1 cellular context compared by ENCODE assay signal in genomic region chr3:23945903-23946751, GRCh38.
TF ChIP-seq lines count a peak whose summit lies in the region.

No MANE protein-coding gene starts in this region.

TF ChIP-seq in HepG2, 621 proteins besides CTCF, POLR2A, EP300 and RAD21 (continued from another document and continues in another):
- no peak for TF ChIP-seq GRHL1 (CRISPR knock-in tag; conservative IDR thresholded peaks at IDR 0.05)
- TF ChIP-seq NONO (IDR thresholded peaks at IDR 0.05), result no peak
- 0 out of 2 replicates have a peak, but pooled peaks have one; percentile 24 for TF ChIP-seq NONO (CRISPR knock-in tag; conservative IDR thresholded peaks at IDR 0.05)
- no peak for TF ChIP-seq ZNF3 (CRISPR knock-in tag; IDR thresholded peaks at IDR 0.05)
- TF ChIP-seq NFYB (CRISPR knock-in tag; IDR thresholded peaks at IDR 0.05), result peak; percentile 80; the same call in 1 of the 2 replicates
- TF ChIP-seq ZNF670 (CRISPR knock-in tag; IDR thresholded peaks at IDR 0.05; ENCODE audit: borderline replicate concordance), result peak; percentile 89
- no peak for TF ChIP-seq ZNF629 (CRISPR knock-in tag; conservative IDR thresholded peaks at IDR 0.05)
- peak; percentile 36; the same call in 1 of the 2 replicates for TF ChIP-seq ZNF556 (CRISPR knock-in tag; IDR thresholded peaks at IDR 0.05; ENCODE audit: borderline replicate concordance)
- TF ChIP-seq CENPT (CRISPR knock-in tag; IDR thresholded peaks at IDR 0.05; ENCODE audit: low read depth), result peak; percentile 36; the same call in 1 of the 2 replicates
- no peak for TF ChIP-seq NFRKB (IDR thresholded peaks at IDR 0.05)
- TF ChIP-seq HNF4G (IDR thresholded peaks at IDR 0.05; ENCODE audit: borderline replicate concordance, low read depth, low read length), result no peak
- TF ChIP-seq HNF4G (CRISPR knock-in tag; IDR thresholded peaks at IDR 0.05; ENCODE audit: borderline replicate concordance, low read depth), result peak; percentile 16; the same call in 1 of the 2 replicates
- TF ChIP-seq ZNF431 (CRISPR knock-in tag; IDR thresholded peaks at IDR 0.05; ENCODE audit: borderline replicate concordance, low read depth), result peak; percentile 74; the same call in 1 of the 2 replicates
- peak; percentile 43; the same call in 1 of the 2 replicates for TF ChIP-seq ZNF704 (CRISPR knock-in tag; IDR thresholded peaks at IDR 0.05; ENCODE audit: borderline replicate concordance)
- no peak for TF ChIP-seq ATF1 (CRISPR knock-in tag; IDR thresholded peaks at IDR 0.05)
- TF ChIP-seq ZNF20 (CRISPR knock-in tag; IDR thresholded peaks at IDR 0.05), result 0 out of 2 replicates have a peak, but pooled peaks have one; percentile 19
- no peak for TF ChIP-seq SP1 (IDR thresholded peaks at IDR 0.05)
- TF ChIP-seq SP1 (CRISPR knock-in tag; IDR thresholded peaks at IDR 0.05), result no peak; the same call in 1 of the 2 replicates
- TF ChIP-seq YEATS2 (CRISPR knock-in tag; IDR thresholded peaks at IDR 0.05; ENCODE audit: borderline replicate concordance), result peak; percentile 36; the same call in 1 of the 2 replicates
- peak; percentile 93 for TF ChIP-seq RBM39 (IDR thresholded peaks at IDR 0.05; ENCODE audit: low read depth, low read length, poor library complexity, severe bottlenecking)
- TF ChIP-seq, protein P1, sequence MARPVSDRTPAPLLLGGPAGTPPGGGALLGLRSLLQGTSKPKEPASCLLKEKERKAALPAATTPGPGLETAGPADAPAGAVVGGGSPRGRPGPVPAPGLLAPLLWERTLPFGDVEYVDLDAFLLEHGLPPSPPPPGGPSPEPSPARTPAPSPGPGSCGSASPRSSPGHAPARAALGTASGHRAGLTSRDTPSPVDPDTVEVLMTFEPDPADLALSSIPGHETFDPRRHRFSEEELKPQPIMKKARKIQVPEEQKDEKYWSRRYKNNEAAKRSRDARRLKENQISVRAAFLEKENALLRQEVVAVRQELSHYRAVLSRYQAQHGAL (CRISPR knock-in tag; IDR thresholded peaks at IDR 0.05; ENCODE audit: not compliant biosample characterization), result no peak
- TF ChIP-seq, protein P2, sequence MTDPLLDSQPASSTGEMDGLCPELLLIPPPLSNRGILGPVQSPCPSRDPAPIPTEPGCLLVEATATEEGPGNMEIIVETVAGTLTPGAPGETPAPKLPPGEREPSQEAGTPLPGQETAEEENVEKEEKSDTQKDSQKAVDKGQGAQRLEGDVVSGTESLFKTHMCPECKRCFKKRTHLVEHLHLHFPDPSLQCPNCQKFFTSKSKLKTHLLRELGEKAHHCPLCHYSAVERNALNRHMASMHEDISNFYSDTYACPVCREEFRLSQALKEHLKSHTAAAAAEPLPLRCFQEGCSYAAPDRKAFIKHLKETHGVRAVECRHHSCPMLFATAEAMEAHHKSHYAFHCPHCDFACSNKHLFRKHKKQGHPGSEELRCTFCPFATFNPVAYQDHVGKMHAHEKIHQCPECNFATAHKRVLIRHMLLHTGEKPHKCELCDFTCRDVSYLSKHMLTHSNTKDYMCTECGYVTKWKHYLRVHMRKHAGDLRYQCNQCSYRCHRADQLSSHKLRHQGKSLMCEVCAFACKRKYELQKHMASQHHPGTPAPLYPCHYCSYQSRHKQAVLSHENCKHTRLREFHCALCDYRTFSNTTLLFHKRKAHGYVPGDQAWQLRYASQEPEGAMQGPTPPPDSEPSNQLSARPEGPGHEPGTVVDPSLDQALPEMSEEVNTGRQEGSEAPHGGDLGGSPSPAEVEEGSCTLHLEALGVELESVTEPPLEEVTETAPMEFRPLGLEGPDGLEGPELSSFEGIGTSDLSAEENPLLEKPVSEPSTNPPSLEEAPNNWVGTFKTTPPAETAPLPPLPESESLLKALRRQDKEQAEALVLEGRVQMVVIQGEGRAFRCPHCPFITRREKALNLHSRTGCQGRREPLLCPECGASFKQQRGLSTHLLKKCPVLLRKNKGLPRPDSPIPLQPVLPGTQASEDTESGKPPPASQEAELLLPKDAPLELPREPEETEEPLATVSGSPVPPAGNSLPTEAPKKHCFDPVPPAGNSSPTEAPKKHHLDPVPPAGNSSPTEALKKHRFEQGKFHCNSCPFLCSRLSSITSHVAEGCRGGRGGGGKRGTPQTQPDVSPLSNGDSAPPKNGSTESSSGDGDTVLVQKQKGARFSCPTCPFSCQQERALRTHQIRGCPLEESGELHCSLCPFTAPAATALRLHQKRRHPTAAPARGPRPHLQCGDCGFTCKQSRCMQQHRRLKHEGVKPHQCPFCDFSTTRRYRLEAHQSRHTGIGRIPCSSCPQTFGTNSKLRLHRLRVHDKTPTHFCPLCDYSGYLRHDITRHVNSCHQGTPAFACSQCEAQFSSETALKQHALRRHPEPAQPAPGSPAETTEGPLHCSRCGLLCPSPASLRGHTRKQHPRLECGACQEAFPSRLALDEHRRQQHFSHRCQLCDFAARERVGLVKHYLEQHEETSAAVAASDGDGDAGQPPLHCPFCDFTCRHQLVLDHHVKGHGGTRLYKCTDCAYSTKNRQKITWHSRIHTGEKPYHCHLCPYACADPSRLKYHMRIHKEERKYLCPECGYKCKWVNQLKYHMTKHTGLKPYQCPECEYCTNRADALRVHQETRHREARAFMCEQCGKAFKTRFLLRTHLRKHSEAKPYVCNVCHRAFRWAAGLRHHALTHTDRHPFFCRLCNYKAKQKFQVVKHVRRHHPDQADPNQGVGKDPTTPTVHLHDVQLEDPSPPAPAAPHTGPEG (CRISPR knock-in tag; IDR thresholded peaks at IDR 0.05), result peak; percentile 76; the same call in 1 of the 2 replicates
- TF ChIP-seq TEAD3 (CRISPR knock-in tag; optimal IDR thresholded peaks at IDR 0.05; ENCODE audit: borderline replicate concordance), result peak; percentile 84
- TF ChIP-seq ZEB1 (IDR thresholded peaks at IDR 0.05; ENCODE audit: insufficient replicate concordance, low read depth), result peak; percentile 48
- TF ChIP-seq, protein P3, sequence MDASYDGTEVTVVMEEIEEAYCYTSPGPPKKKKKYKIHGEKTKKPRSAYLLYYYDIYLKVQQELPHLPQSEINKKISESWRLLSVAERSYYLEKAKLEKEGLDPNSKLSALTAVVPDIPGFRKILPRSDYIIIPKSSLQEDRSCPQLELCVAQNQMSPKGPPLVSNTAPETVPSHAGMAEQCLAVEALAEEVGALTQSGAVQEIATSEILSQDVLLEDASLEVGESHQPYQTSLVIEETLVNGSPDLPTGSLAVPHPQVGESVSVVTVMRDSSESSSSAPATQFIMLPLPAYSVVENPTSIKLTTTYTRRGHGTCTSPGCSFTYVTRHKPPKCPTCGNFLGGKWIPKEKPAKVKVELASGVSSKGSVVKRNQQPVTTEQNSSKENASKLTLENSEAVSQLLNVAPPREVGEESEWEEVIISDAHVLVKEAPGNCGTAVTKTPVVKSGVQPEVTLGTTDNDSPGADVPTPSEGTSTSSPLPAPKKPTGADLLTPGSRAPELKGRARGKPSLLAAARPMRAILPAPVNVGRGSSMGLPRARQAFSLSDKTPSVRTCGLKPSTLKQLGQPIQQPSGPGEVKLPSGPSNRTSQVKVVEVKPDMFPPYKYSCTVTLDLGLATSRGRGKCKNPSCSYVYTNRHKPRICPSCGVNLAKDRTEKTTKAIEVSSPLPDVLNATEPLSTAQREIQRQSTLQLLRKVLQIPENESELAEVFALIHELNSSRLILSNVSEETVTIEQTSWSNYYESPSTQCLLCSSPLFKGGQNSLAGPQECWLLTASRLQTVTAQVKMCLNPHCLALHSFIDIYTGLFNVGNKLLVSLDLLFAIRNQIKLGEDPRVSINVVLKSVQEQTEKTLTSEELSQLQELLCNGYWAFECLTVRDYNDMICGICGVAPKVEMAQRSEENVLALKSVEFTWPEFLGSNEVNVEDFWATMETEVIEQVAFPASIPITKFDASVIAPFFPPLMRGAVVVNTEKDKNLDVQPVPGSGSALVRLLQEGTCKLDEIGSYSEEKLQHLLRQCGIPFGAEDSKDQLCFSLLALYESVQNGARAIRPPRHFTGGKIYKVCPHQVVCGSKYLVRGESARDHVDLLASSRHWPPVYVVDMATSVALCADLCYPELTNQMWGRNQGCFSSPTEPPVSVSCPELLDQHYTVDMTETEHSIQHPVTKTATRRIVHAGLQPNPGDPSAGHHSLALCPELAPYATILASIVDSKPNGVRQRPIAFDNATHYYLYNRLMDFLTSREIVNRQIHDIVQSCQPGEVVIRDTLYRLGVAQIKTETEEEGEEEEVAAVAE (CRISPR knock-in tag; IDR thresholded peaks at IDR 0.05; ENCODE audit: borderline replicate concordance), result no peak
- no peak for TF ChIP-seq MTA3 (CRISPR knock-in tag; IDR thresholded peaks at IDR 0.05)
- peak; percentile 70; the same call in 1 of the 2 replicates for TF ChIP-seq DNMT1 (CRISPR knock-in tag; IDR thresholded peaks at IDR 0.05)
- no peak for TF ChIP-seq ZBTB40 (IDR thresholded peaks at IDR 0.05)
- TF ChIP-seq ZBTB40 (CRISPR knock-in tag; IDR thresholded peaks at IDR 0.05), result peak; percentile 80
- TF ChIP-seq PAF1 (CRISPR knock-in tag; IDR thresholded peaks at IDR 0.05), result no peak
- TF ChIP-seq, protein P4, sequence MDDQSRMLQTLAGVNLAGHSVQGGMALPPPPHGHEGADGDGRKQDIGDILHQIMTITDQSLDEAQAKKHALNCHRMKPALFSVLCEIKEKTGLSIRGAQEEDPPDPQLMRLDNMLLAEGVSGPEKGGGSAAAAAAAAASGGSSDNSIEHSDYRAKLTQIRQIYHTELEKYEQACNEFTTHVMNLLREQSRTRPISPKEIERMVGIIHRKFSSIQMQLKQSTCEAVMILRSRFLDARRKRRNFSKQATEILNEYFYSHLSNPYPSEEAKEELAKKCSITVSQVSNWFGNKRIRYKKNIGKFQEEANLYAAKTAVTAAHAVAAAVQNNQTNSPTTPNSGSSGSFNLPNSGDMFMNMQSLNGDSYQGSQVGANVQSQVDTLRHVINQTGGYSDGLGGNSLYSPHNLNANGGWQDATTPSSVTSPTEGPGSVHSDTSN (CRISPR knock-in tag; IDR thresholded peaks at IDR 0.05; ENCODE audit: borderline replicate concordance), result no peak
- no peak for TF ChIP-seq ZNF354B (CRISPR knock-in tag; IDR thresholded peaks at IDR 0.05)
- peak; percentile 47; the same call in 1 of the 2 replicates for TF ChIP-seq BCL6 (CRISPR knock-in tag; IDR thresholded peaks at IDR 0.05)
